In the genomic region with DNA sequence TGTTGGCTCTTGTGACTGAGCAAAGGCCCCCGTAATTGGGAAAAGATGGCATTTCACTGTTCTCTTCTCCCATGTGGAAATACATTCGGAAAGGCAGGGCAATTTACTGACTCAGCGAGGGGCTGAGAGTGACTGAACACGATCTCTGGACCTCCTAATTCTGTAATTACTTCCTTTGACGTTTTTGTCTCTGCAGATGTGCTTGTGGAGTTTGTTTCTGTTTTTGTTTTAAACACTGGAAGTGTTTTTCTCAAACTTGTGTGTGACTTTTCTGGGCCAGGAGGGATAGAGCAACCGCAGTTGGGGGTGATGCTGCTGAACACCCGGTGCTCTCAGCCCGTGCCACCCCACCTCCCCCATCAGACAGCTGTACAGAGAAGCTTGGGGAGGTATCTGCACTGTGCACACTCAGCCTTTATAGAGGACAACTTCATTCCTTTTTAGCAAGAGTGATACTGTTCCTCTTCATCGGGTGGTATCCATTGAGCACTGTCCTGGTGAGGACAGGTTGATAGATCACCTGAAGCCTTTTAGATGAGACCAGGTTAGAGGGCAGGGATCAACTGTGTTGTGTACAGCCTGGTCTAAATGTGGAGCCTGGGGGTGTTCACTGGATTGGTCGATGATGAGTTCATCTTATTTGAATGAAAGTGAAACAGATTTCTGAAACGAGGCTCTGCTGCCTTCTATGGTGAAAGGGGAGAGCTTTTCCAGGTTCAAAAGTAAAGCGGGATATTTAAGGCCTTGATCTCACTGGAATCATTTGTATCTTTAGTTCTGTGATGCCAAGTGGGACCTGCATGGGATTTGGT, we compare ENCODE assay signal across 8 cellular contexts.
DNase-seq lines count a peak whose midpoint lies in the region; ATAC-seq and TF ChIP-seq lines count a peak whose summit lies in the region.

No MANE protein-coding gene starts in this region.

- in situ Hi-C loops in brain microvascular endothelial cell (cut with HindIII; ENCODE audit: low pct_ligation_motif_present, low sequenced_read_pairs) = no loop called here

- BruUV-seq in PC-9 (replicated peaks; lab: Mats Ljungman, UMichigan) = no TSS peak

- ATAC-seq in GM19468 (IDR thresholded peaks at IDR 0.05; ENCODE audit: extremely low read depth, unreplicated experiment) = peak; percentile 59
- ATAC-seq in HG03521 (IDR thresholded peaks at IDR 0.05; ENCODE audit: unreplicated experiment) = peak; percentile 85

- no peak overlapping the region for H3K18ac ChIP-seq in mesenchymal stem cell (ENCODE audit: low read depth in 1 of 2, low read length in 2 of 2)

- H4K8ac ChIP-seq in mesenchymal stem cell (ENCODE audit: low read length) = no peak overlapping the region

- H3K27me3 ChIP-seq in GM06990 (replicated peaks; ENCODE audit: control insufficient read depth, insufficient read depth, low read length) (no peaks in the 10 kb centered on the region), brain microvascular endothelial cell (replicated peaks) (no peaks in the 10 kb centered on the region), mesenchymal stem cell (ENCODE audit: control insufficient read depth in 1 of 2, insufficient read depth in 1 of 2, low read length in 2 of 2) (no peaks in the 10 kb centered on the region), PC-9 (ENCODE audit: insufficient read depth, low read depth) (no peaks in the 10 kb centered on the region)

- DNase-seq in GM06990 (ENCODE audit: extremely low read depth, insufficient read length) (peak; percentile 71), brain microvascular endothelial cell (peak; percentile 59), mesenchymal stem cell (peak; percentile 85), T1000 (lab: John Stamatoyannopoulos, UW) (no peak), PC-9 (no peak), AML-193 (lab: John Stamatoyannopoulos, UW) (no peak)

- peak overlapping the region; percentile 56 for H3K4me3 ChIP-seq in GM06990 (replicated peaks; ENCODE audit: low read depth, low read length)
- H3K4me3 ChIP-seq in brain microvascular endothelial cell (ENCODE audit: low read depth, low read length) = no peak overlapping the region
- H3K4me3 ChIP-seq in mesenchymal stem cell (ENCODE audit: insufficient read depth in 1 of 2, low read depth in 1 of 2, low read length in 2 of 2) = peak overlapping the region in 1 of 2 experiments; percentile 79
- H3K4me3 ChIP-seq in PC-9 = no peak overlapping the region

- H2BK12ac ChIP-seq in mesenchymal stem cell (ENCODE audit: low read length in 2 of 2) = peak overlapping the region in 1 of 2 experiments; percentile 65

- H2AK5ac ChIP-seq in mesenchymal stem cell (ENCODE audit: low read length, severe bottlenecking) = no peak overlapping the region

- peaks cover 16% of the 10 kb centered on the region for H3K79me1 ChIP-seq in mesenchymal stem cell (replicated peaks; ENCODE audit: low read length, poor library complexity, severe bottlenecking)

- H2BK15ac ChIP-seq in mesenchymal stem cell (ENCODE audit: low read depth, poor library complexity, severe bottlenecking) = no peak overlapping the region

- H4K20me1 ChIP-seq in PC-9 (ENCODE audit: insufficient read depth) = no peaks in the 10 kb centered on the region

- H3K9me3 ChIP-seq in mesenchymal stem cell (ENCODE audit: control insufficient read depth, low read length) (no peaks in the 10 kb centered on the region), PC-9 (ENCODE audit: insufficient read depth, low read depth) (no peaks in the 10 kb centered on the region)

- no peak overlapping the region for H2BK120ac ChIP-seq in mesenchymal stem cell (ENCODE audit: low read depth, low read length)

- no peak overlapping the region for H3K4ac ChIP-seq in mesenchymal stem cell (ENCODE audit: low read depth in 1 of 2, low read length in 2 of 2)

- no peak overlapping the region for H4K91ac ChIP-seq in mesenchymal stem cell (ENCODE audit: low read length)

- H3K27ac ChIP-seq in brain microvascular endothelial cell (peak overlapping the region; percentile 42), mesenchymal stem cell (ENCODE audit: low read length, poor library complexity, severe bottlenecking) (peak overlapping the region; percentile 53), PC-9 (no peak overlapping the region)

- no peak overlapping the region for H2AFZ ChIP-seq in mesenchymal stem cell (ENCODE audit: low read depth, low read length)
- no peak overlapping the region for H2AFZ ChIP-seq in PC-9

- peak overlapping the region; percentile 88 for H3K9ac ChIP-seq in mesenchymal stem cell (ENCODE audit: low read length)

- intact Hi-C loops in PC-9 (cut with micrococcal nuclease; ENCODE audit: unreplicated experiment) = loop anchor here (10.0 kb wide), 1 partner anchor 125 kb away; a partner anchor contains a TSS

- TF ChIP-seq CTCF in GM06990 (IDR thresholded peaks at IDR 0.05; ENCODE audit: insufficient read depth, low read length, poor library complexity, severe bottlenecking) = peak; percentile 26
- TF ChIP-seq CTCF in brain microvascular endothelial cell (IDR thresholded peaks at IDR 0.05; ENCODE audit: low read depth, low read length, missing control alignments) = peak; percentile 17
- TF ChIP-seq CTCF in PC-9 (conservative IDR thresholded peaks at IDR 0.05) = no peak

- H3K36me3 ChIP-seq in GM06990 (ENCODE audit: control insufficient read depth, insufficient read depth, low read length) (peaks cover 3% of the 10 kb centered on the region), brain microvascular endothelial cell (replicated peaks) (no peaks in the 10 kb centered on the region), mesenchymal stem cell (ENCODE audit: control insufficient read depth in 1 of 2, insufficient read depth in 2 of 2, low read depth in 1 of 2, low read length in 2 of 2) (peaks cover 7 to 9% of the 10 kb centered on the region in 2 experiments), PC-9 (ENCODE audit: low read depth) (no peaks in the 10 kb centered on the region)

- peak overlapping the region; percentile 37 for H3K4me2 ChIP-seq in mesenchymal stem cell (ENCODE audit: low read length, poor library complexity, severe bottlenecking)
- no peak overlapping the region for H3K4me2 ChIP-seq in PC-9

- H3F3A ChIP-seq in PC-9 (ENCODE audit: insufficient read depth, low read depth) = no peaks in the 10 kb centered on the region

- no peak overlapping the region for H3K23ac ChIP-seq in mesenchymal stem cell (ENCODE audit: low read length in 2 of 2)

- CTCF ChIA-PET in PC-9 (lab: Charles Lee) = no interaction called here

- H3K14ac ChIP-seq in mesenchymal stem cell (ENCODE audit: low read length in 2 of 2) = no peak overlapping the region

- no peaks in the 10 kb centered on the region for H3K9me2 ChIP-seq in PC-9 (ENCODE audit: insufficient read depth)

- POLR2A ChIA-PET in PC-9 (lab: Charles Lee; ENCODE audit: unreplicated experiment) = no interaction called here

- H2BK5ac ChIP-seq in mesenchymal stem cell (ENCODE audit: low read depth, low read length, poor library complexity, severe bottlenecking) = no peak overlapping the region

- no peaks in the 10 kb centered on the region for H3K79me2 ChIP-seq in PC-9 (ENCODE audit: low read depth)

- H3K4me1 ChIP-seq in mesenchymal stem cell (ENCODE audit: control insufficient read depth, insufficient read depth, low read depth, low read length) (peaks cover 6% of the 10 kb centered on the region), PC-9 (replicated peaks; ENCODE audit: insufficient read depth) (peaks cover 4% of the 10 kb centered on the region; the same call in 1 of the 2 replicates)

- 58% methylated on average over 12 of the region's 12 CpGs for WGBS in mesenchymal stem cell

Comparison
In these comparisons a context has a peak if more than half of its experiments do, and no peak if none do; other contexts are left out.
1. DNase-seq: peak in GM06990 (single experiment), brain microvascular endothelial cell (single experiment) and mesenchymal stem cell (single experiment); none in T1000 (single experiment), PC-9 (0 of 2) and AML-193 (0 of 2).